In the genomic region with DNA sequence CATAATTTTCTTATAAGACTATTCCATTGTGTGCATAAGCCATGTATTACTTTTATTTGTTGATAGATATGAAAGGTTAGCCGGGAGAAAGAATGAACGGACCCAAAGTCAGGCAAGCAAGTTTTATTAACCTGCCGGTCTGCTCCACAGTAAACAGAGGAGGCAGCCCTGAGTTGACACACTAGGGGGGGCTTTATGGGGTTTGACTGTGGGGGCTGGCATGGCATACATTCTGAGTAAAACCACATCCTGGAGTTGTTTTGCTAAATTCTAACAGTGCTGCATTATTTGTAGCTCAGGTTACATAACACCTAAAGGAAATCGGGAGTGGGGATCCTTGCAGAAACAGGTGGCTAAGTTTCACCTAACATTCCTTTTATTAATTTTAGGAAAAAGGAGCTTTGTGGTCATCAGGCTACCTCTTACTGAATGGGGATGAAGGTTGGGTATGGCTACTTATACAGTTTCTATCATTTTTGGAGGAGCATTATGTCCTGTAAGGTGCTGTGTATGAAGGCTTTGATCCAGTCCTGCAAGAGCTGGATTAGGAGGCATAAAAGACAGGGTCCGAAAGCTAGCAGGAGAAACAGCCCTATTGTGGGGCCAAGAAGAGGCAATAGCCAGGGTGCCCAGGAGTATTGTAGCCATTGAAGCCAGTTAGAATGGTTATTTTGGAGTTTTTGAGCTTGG, we compare ENCODE assay signal across 24 cellular contexts.
DNase-seq lines count a peak whose midpoint lies in the region; ATAC-seq, FAIRE-seq and TF ChIP-seq lines count a peak whose summit lies in the region.
"Had no signal": no experiment of that assay in that cellular context is flagged by ENCODE, and none has a peak within 500 bp of the region (broad histone marks: within the 10 kb centered on the region; RNA-seq: fewer than 3 reads in every experiment).

No MANE protein-coding gene starts in this region.

- H3K36me3 Mint-ChIP-seq in CD4-positive, CD25-positive, alpha-beta regulatory T cell: no peaks in the 10 kb centered on the region
- H3K36me3 Mint-ChIP-seq in T-helper 17 cell (ENCODE audit: low read depth): peaks cover 13% of the 10 kb centered on the region
- peaks cover 15% of the 10 kb centered on the region for H3K36me3 Mint-ChIP-seq in activated naive CD8-positive, alpha-beta T cell treated with anti-CD3 and anti-CD28 coated beads, Interleukin-2, amount 50 U/mL, for 24 hours (ENCODE audit: low read depth)
- H3K36me3 Mint-ChIP-seq: brain had no signal

- peak; percentile 84 to 90 for ATAC-seq in CD4-positive, CD25-positive, alpha-beta regulatory T cell (ENCODE audit: low read depth in 2 of 2)
- peak; percentile 83 for ATAC-seq in T-helper 17 cell
- ATAC-seq in activated naive CD8-positive, alpha-beta T cell treated with anti-CD3 and anti-CD28 coated beads, Interleukin-2, amount 50 U/mL, for 24 hours: no peak
- ATAC-seq in pancreas: no peak
- ATAC-seq in HG02885 (IDR thresholded peaks at IDR 0.05; ENCODE audit: poor library complexity, unreplicated experiment): no peak
- ATAC-seq: gastrocnemius medialis had no signal

- peaks cover 0 to 2% of the 10 kb centered on the region in 2 experiments for H3K9me3 ChIP-seq in CD4-positive, CD25-positive, alpha-beta regulatory T cell (ENCODE audit: control insufficient read depth in 2 of 2, low read length in 2 of 2)
- no peaks in the 10 kb centered on the region for H3K9me3 ChIP-seq in T-helper 17 cell (ENCODE audit: control insufficient read depth, low read length, poor library complexity, severe bottlenecking)
- no peaks in the 10 kb centered on the region for H3K9me3 ChIP-seq in pancreas
- H3K9me3 ChIP-seq: Caco-2, colonic mucosa, esophagus squamous epithelium, gastrocnemius medialis, thoracic aorta had no signal

- no peak overlapping the region for H3K27ac ChIP-seq in CD4-positive, CD25-positive, alpha-beta regulatory T cell (ENCODE audit: insufficient read depth, low read length, poor library complexity, severe bottlenecking)
- H3K27ac ChIP-seq in pancreas: no peak overlapping the region
- H3K27ac ChIP-seq: 22Rv1, colonic mucosa, esophagus squamous epithelium, gastrocnemius medialis, thoracic aorta had no signal

- no peaks in the 10 kb centered on the region for H3K27me3 Mint-ChIP-seq in CD4-positive, CD25-positive, alpha-beta regulatory T cell
- H3K27me3 Mint-ChIP-seq in T-helper 17 cell: no peaks in the 10 kb centered on the region
- H3K27me3 Mint-ChIP-seq in activated naive CD8-positive, alpha-beta T cell treated with anti-CD3 and anti-CD28 coated beads, Interleukin-2, amount 50 U/mL, for 24 hours: no peaks in the 10 kb centered on the region
- H3K27me3 Mint-ChIP-seq: brain, progenitor cell of endocrine pancreas had no signal

- TF ChIP-seq CTCF in pancreas (IDR thresholded peaks at IDR 0.05): no peak

- FAIRE-seq in pancreas (lab: Jason Lieb, UNC): no peak
- FAIRE-seq: GM12891 had no signal

- no peaks in the 10 kb centered on the region for H3K36me3 ChIP-seq in CD4-positive, CD25-positive, alpha-beta regulatory T cell (ENCODE audit: control insufficient read depth, insufficient read depth, low read length)
- no peaks in the 10 kb centered on the region for H3K36me3 ChIP-seq in pancreas
- H3K36me3 ChIP-seq: colonic mucosa, esophagus squamous epithelium, gastrocnemius medialis, thoracic aorta had no signal

- peak; percentile 9 for DNase-seq in NK-92 treated with Interleukin-12 subunit alpha and Interleukin-12 subunit beta, amount 100 ng/mL, for 24 hours (lab: John Stamatoyannopoulos, UW)
- DNase-seq in NK-92 (lab: John Stamatoyannopoulos, UW; ENCODE audit: unreplicated experiment): no peak
- DNase-seq in CD4-positive, CD25-positive, alpha-beta regulatory T cell: peak in 1 of 3 donors; percentile 0
- DNase-seq in T-helper 17 cell: peak in 1 of 3 donors; percentile 4
- no peak for DNase-seq in activated naive CD8-positive, alpha-beta T cell treated with anti-CD3 and anti-CD28 coated beads, Interleukin-2, amount 50 U/mL, for 24 hours
- DNase-seq in pancreas: no peak
- DNase-seq in NCI-H2196 treated with DMSO at 0.1 percent for 48 hours (lab: John Stamatoyannopoulos, UW; ENCODE audit: unreplicated experiment): no peak
- DNase-seq: activated CD8-positive, alpha-beta memory T cell treated with anti-CD3 and anti-CD28 coated beads, Interleukin-2, amount 50 U/mL, for 48 hours; Caco-2; colonic mucosa; DMS79 treated with DMSO at 0.1 percent for 48 hours; endodermal cell; esophagus squamous epithelium; gastrocnemius medialis; HCEC 1CT; hypothalamus; midbrain; NCI-H526 had no signal

- H3K4me1 ChIP-seq in CD4-positive, CD25-positive, alpha-beta regulatory T cell (ENCODE audit: control insufficient read depth, insufficient read depth, low read length, poor library complexity, severe bottlenecking): peaks cover 11% of the 10 kb centered on the region
- no peaks in the 10 kb centered on the region for H3K4me1 ChIP-seq in pancreas
- H3K4me1 ChIP-seq: Caco-2, colonic mucosa, esophagus squamous epithelium, gastrocnemius medialis had no signal

- peaks cover 0 to 42% (median 13%) of the 10 kb centered on the region in 4 donors for H3K4me1 Mint-ChIP-seq in CD4-positive, CD25-positive, alpha-beta regulatory T cell
- H3K4me1 Mint-ChIP-seq in T-helper 17 cell: peaks cover 11% of the 10 kb centered on the region
- H3K4me1 Mint-ChIP-seq in activated naive CD8-positive, alpha-beta T cell treated with anti-CD3 and anti-CD28 coated beads, Interleukin-2, amount 50 U/mL, for 24 hours: peaks cover 31% of the 10 kb centered on the region
- H3K4me1 Mint-ChIP-seq: brain, endodermal cell had no signal

- peak overlapping the region in 1 of 4 donors; percentile 33 for H3K4me3 Mint-ChIP-seq in CD4-positive, CD25-positive, alpha-beta regulatory T cell
- H3K4me3 Mint-ChIP-seq in T-helper 17 cell: peak overlapping the region; percentile 22
- no peak overlapping the region for H3K4me3 Mint-ChIP-seq in activated naive CD8-positive, alpha-beta T cell treated with anti-CD3 and anti-CD28 coated beads, Interleukin-2, amount 50 U/mL, for 24 hours
- H3K4me3 Mint-ChIP-seq: brain, endodermal cell had no signal

- peaks cover 0 to 23% (median 0%) of the 10 kb centered on the region in 7 donors for H3K9me3 Mint-ChIP-seq in CD4-positive, CD25-positive, alpha-beta regulatory T cell
- H3K9me3 Mint-ChIP-seq in activated naive CD8-positive, alpha-beta T cell treated with anti-CD3 and anti-CD28 coated beads, Interleukin-2, amount 50 U/mL, for 24 hours: peaks cover 43% of the 10 kb centered on the region
- H3K9me3 Mint-ChIP-seq: brain, endodermal cell had no signal

- WGBS in pancreas, 2 donors: 25% methylated on average over 5 of the region's 5 CpGs; no CpG with 5 or more reads in 1 of the 2 donors

- intact Hi-C loops in pancreas (cut with DNase I): no loop called here

- no peaks in the 10 kb centered on the region for H3K27me3 ChIP-seq in CD4-positive, CD25-positive, alpha-beta regulatory T cell (ENCODE audit: control insufficient read depth, insufficient read depth, low read length)
- H3K27me3 ChIP-seq in pancreas: no peaks in the 10 kb centered on the region
- H3K27me3 ChIP-seq: colonic mucosa, esophagus squamous epithelium, gastrocnemius medialis had no signal

- H3K4me3 ChIP-seq in CD4-positive, CD25-positive, alpha-beta regulatory T cell (ENCODE audit: low read depth, low read length): peak overlapping the region; percentile 51
- H3K4me3 ChIP-seq in pancreas: no peak overlapping the region
- H3K4me3 ChIP-seq: colonic mucosa, esophagus squamous epithelium, gastrocnemius medialis, thoracic aorta had no signal

- H3K27ac Mint-ChIP-seq in CD4-positive, CD25-positive, alpha-beta regulatory T cell: peak overlapping the region in 1 of 3 donors; percentile 98
- peak overlapping the region; percentile 51 for H3K27ac Mint-ChIP-seq in T-helper 17 cell
- H3K27ac Mint-ChIP-seq in activated naive CD8-positive, alpha-beta T cell treated with anti-CD3 and anti-CD28 coated beads, Interleukin-2, amount 50 U/mL, for 24 hours: peak overlapping the region; percentile 59
- H3K27ac Mint-ChIP-seq: brain, endodermal cell, progenitor cell of endocrine pancreas had no signal

Comparison
In these comparisons a context has a peak if more than half of its experiments do, and no peak if none do; other contexts are left out.
1. ATAC-seq: peak in CD4-positive, CD25-positive, alpha-beta regulatory T cell (2 of 2) and T-helper 17 cell (single experiment); none in activated naive CD8-positive, alpha-beta T cell treated with anti-CD3 and anti-CD28 coated beads, Interleukin-2, amount 50 U/mL, for 24 hours (single experiment), pancreas (0 of 4) and HG02885 (single experiment).